8 cellular contexts compared by ENCODE assay signal in genomic region chr1:192539450-192540132, GRCh38. TPM values are rescaled to one million over a fixed set of nuclear protein-coding genes. Genes with fewer than 3 reads are reported as not detected.
DNase-seq lines count a peak whose midpoint lies in the region; ATAC-seq, FAIRE-seq and TF ChIP-seq lines count a peak whose summit lies in the region.

No MANE protein-coding gene starts in this region.

- no peaks in the 10 kb centered on the region for H3K27me3 Mint-ChIP-seq in natural killer cell treated with Interleukin-12 subunit alpha and Interleukin-12 subunit beta and Interleukin-15 and Interleukin-18, amount 100 ng/mL, for 72 hours

- CTCF ChIA-PET in GM10248 (lab: Yijun Ruan, JAX), result interaction anchor here (0.8 to 2.1 kb wide), 13 partner anchors 9 to 50 kb away, joined by 3 to 12 read pairs (median 4); no protein-coding TSS in a partner anchor

- peak overlapping the region; percentile 63 to 94 for H3K27ac Mint-ChIP-seq in natural killer cell treated with Interleukin-12 subunit alpha and Interleukin-12 subunit beta and Interleukin-15 and Interleukin-18, amount 100 ng/mL, for 72 hours

- no peaks in the 10 kb centered on the region for H3K9me3 Mint-ChIP-seq in natural killer cell treated with Interleukin-12 subunit alpha and Interleukin-12 subunit beta and Interleukin-15 and Interleukin-18, amount 100 ng/mL, for 72 hours

- POLR2A ChIA-PET in GM10248 (lab: Yijun Ruan, JAX), result interaction anchor here (0.8 to 1.8 kb wide), 5 partner anchors 11 to 40 kb away, joined by 3 to 5 read pairs (median 3); no protein-coding TSS in a partner anchor

- peak; percentile 11 for ATAC-seq in GM21528 (IDR thresholded peaks at IDR 0.05; ENCODE audit: low FRiP score, unreplicated experiment)
- no peak for ATAC-seq in natural killer cell treated with Interleukin-12 subunit alpha and Interleukin-12 subunit beta and Interleukin-15 and Interleukin-18, amount 100 ng/mL, for 72 hours
- ATAC-seq in GM18858 (IDR thresholded peaks at IDR 0.05; ENCODE audit: unreplicated experiment), result no peak
- ATAC-seq in GM21526 (IDR thresholded peaks at IDR 0.05; ENCODE audit: low FRiP score, unreplicated experiment), result no peak

- intact Hi-C loops in posterior cingulate gyrus (cut with DNase I), result no loop called here

- FAIRE-seq in endometrium (lab: Jason Lieb, UNC), result peak; percentile 12

- peaks cover 6% of the 10 kb centered on the region for H3K36me3 Mint-ChIP-seq in natural killer cell treated with Interleukin-12 subunit alpha and Interleukin-12 subunit beta and Interleukin-15 and Interleukin-18, amount 100 ng/mL, for 72 hours

- H3K4me3 Mint-ChIP-seq in natural killer cell treated with Interleukin-12 subunit alpha and Interleukin-12 subunit beta and Interleukin-15 and Interleukin-18, amount 100 ng/mL, for 72 hours, result peak overlapping the region; percentile 63

- no peak for TF ChIP-seq CTCF in GM10248 (IDR thresholded peaks at IDR 0.05; ENCODE audit: control extremely low read depth, extremely low read depth, low read depth, missing control alignments)

- DNase-seq in natural killer cell treated with Interleukin-12 subunit alpha and Interleukin-12 subunit beta and Interleukin-15 and Interleukin-18, amount 100 ng/mL, for 72 hours (ENCODE audit: low spot score), result no peak
- DNase-seq in posterior cingulate gyrus, result no peak
- no peak for DNase-seq in GM10248 (ENCODE audit: extremely low spot score)

- peaks cover 66 to 74% of the 10 kb centered on the region in 2 donors for H3K4me1 Mint-ChIP-seq in natural killer cell treated with Interleukin-12 subunit alpha and Interleukin-12 subunit beta and Interleukin-15 and Interleukin-18, amount 100 ng/mL, for 72 hours (ENCODE audit: low read depth in 2 of 2)

TF ChIP-seq in PFSK-1, 5 proteins besides CTCF, POLR2A, EP300 and RAD21:
- peak; percentile 40; the same call in 1 of the 2 replicates for TF ChIP-seq TAF1 (IDR thresholded peaks at IDR 0.05; ENCODE audit: borderline replicate concordance, insufficient read depth, low read length)
- no peak for TF ChIP-seq FOXP2 (optimal IDR thresholded peaks at IDR 0.05; ENCODE audit: borderline replicate concordance, extremely low read depth, extremely low read length, insufficient read depth)

RNA-seq across cellular contexts. Expression of gene RGS1, which starts 36.0 kb away (rescaled TPM):
- not detected for polyA plus RNA-seq in PFSK-1 (2012; ENCODE audit: insufficient read length, low read depth)
- total RNA-seq in natural killer cell treated with Interleukin-12 subunit alpha and Interleukin-12 subunit beta and Interleukin-15 and Interleukin-18, amount 100 ng/mL, for 72 hours, result 100 to 1,000 TPM in 1 of 2 donors, 10 to 100 TPM in 1; 67.6 to 143 TPM
